8 cellular contexts compared by ENCODE assay signal in the genomic region with DNA sequence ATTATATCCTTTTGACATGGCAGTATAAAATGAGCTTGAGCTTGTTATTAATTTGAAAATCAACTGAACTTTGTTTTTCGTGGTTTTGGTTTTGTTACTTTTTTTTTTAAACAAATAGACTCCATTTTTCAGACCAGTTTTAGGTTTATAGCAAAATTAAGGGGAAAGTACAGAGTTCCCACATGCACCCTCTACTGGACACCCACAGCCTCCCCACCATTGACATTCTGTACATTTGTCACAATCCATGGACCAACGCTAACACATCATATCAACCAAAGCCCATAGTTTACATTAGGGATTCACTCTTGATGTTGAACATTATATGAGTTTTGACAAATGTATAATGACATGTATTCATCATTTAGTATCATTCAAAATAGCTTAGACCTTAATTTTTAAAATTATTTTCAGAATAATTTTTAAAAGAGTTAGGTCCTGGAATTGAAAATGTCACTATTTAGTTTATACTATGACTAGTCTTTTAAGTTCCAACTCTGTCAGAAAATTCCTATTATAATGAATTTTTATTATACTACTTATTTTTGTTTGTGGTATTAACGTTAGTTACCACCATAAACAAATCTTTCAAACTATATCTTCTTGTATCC. TPM values are rescaled to one million over a fixed set of nuclear protein-coding genes. Genes with fewer than 3 reads are reported as not detected.
DNase-seq lines count a peak whose midpoint lies in the region; FAIRE-seq and TF ChIP-seq lines count a peak whose summit lies in the region.

No MANE protein-coding gene starts in this region.

- no peaks in the 10 kb centered on the region for H3K9me3 ChIP-seq in osteoblast (ENCODE audit: low read depth, low read length)

- peaks cover 7% of the 10 kb centered on the region for H3K4me1 ChIP-seq in osteoblast (ENCODE audit: insufficient read depth, low read length)

- no peaks in the 10 kb centered on the region for H3K27me3 ChIP-seq in bronchial epithelial cell (ENCODE audit: control insufficient read depth, insufficient read depth, low read length)
- H3K27me3 ChIP-seq in osteoblast (ENCODE audit: insufficient read depth, low read length) = no peaks in the 10 kb centered on the region

- no peak overlapping the region for H3K27ac ChIP-seq in osteoblast (ENCODE audit: low read depth, low read length)

- H3K4me2 ChIP-seq in osteoblast (ENCODE audit: insufficient read depth, low read length) = no peak overlapping the region

- FAIRE-seq in bronchial epithelial cell (lab: Jason Lieb, UNC) = no peak

- DNase-seq in NCI-H146 (lab: John Stamatoyannopoulos, UW) = peak; percentile 27
- DNase-seq in NCI-H146 treated with DMSO at 0.1 percent for 48 hours (lab: John Stamatoyannopoulos, UW; ENCODE audit: unreplicated experiment) = no peak
- DNase-seq in Kasumi-1 (lab: John Stamatoyannopoulos, UW) = peak; percentile 52 to 65
- no peak for DNase-seq in bronchial epithelial cell (ENCODE audit: low read depth)
- DNase-seq in osteoblast (ENCODE audit: insufficient read length, low spot score, missing footprints) = peak; percentile 65
- no peak for DNase-seq in midbrain (lab: John Stamatoyannopoulos, UW)
- DNase-seq in COR-L47 (lab: John Stamatoyannopoulos, UW) = no peak
- DNase-seq in NCI-H2171 treated with DMSO at 0.1 percent for 48 hours (lab: John Stamatoyannopoulos, UW) = no peak

- peak; percentile 34 for TF ChIP-seq CTCF in bronchial epithelial cell (IDR thresholded peaks at IDR 0.05; ENCODE audit: insufficient read depth, low read length, severe bottlenecking)
- peak; percentile 63 for TF ChIP-seq CTCF in osteoblast (IDR thresholded peaks at IDR 0.05; ENCODE audit: extremely low read depth, low read depth, low read length)

- H4K20me1 ChIP-seq in osteoblast (ENCODE audit: insufficient read depth, low read length) = no peaks in the 10 kb centered on the region

- no peaks in the 10 kb centered on the region for H3K36me3 ChIP-seq in bronchial epithelial cell (ENCODE audit: control insufficient read depth, insufficient read depth, low read length)
- no peaks in the 10 kb centered on the region for H3K36me3 ChIP-seq in osteoblast (ENCODE audit: insufficient read depth, low read length)

- H3K4me3 ChIP-seq in bronchial epithelial cell (ENCODE audit: low read depth, low read length) = no peak overlapping the region
- no peak overlapping the region for H3K4me3 ChIP-seq in osteoblast (ENCODE audit: insufficient read depth, low read length)

- no peaks in the 10 kb centered on the region for H3K79me2 ChIP-seq in osteoblast (ENCODE audit: insufficient read depth, low read length)

- peak overlapping the region; percentile 78 for H2AFZ ChIP-seq in osteoblast (ENCODE audit: low read length)

RNA-seq across cellular contexts. Expression of a gene that starts 35.3 kb away (rescaled TPM):
- total RNA-seq in bronchial epithelial cell (14.5 and 16.9 TPM in 2 replicates), osteoblast (30.4 and 30.8 TPM in 2 replicates)

Comparison
In these comparisons a context has a peak if more than half of its experiments do, and no peak if none do; other contexts are left out.
1. DNase-seq: peak in NCI-H146 (single experiment), Kasumi-1 (2 of 2) and osteoblast (single experiment); none in NCI-H146 treated with DMSO at 0.1 percent for 48 hours (single experiment), bronchial epithelial cell (single experiment), midbrain (single experiment), COR-L47 (single experiment) and NCI-H2171 treated with DMSO at 0.1 percent for 48 hours (single experiment).